8 cellular contexts compared by ENCODE assay signal in genomic region chr5:124655943-124656459, GRCh38.
A peak's percentile ranks its signal among the peaks of the same experiment; 100 is the strongest.
DNase-seq lines count a peak whose midpoint lies in the region; ATAC-seq, FAIRE-seq and TF ChIP-seq lines count a peak whose summit lies in the region.

No MANE protein-coding gene starts in this region.

- no peak overlapping the region for H3K9ac ChIP-seq in MM.1S (ENCODE audit: low read length)

- no peaks in the 10 kb centered on the region for H4K20me1 ChIP-seq in MM.1S (ENCODE audit: insufficient read depth, low read length)

- ATAC-seq in GM18511 (IDR thresholded peaks at IDR 0.05; ENCODE audit: unreplicated experiment) (peak; percentile 41), upper lobe of right lung (peak; percentile 77)
- no peak for ATAC-seq in CD8-positive, alpha-beta T cell

- CTCF ChIA-PET in CD8-positive, alpha-beta T cell (lab: Charles Lee), result no interaction called here

- H3K27ac ChIP-seq in upper lobe of right lung (peak overlapping the region; percentile 45), MM.1S (ENCODE audit: low read length) (no peak overlapping the region)
- no peak overlapping the region for H3K27ac ChIP-seq in CD8-positive, alpha-beta T cell (ENCODE audit: low read depth, low read length)

- H3K4me1 ChIP-seq in upper lobe of right lung (peaks cover 62% of the 10 kb centered on the region), MM.1S (ENCODE audit: low read length) (peaks cover 6% of the 10 kb centered on the region)
- peaks cover 14% of the 10 kb centered on the region for H3K4me1 ChIP-seq in CD8-positive, alpha-beta T cell (ENCODE audit: insufficient read depth, low read length)

- H3K36me3 Mint-ChIP-seq in CD8-positive, alpha-beta T cell, result no peaks in the 10 kb centered on the region

- H3K36me3 ChIP-seq in upper lobe of right lung (no peaks in the 10 kb centered on the region), MM.1S (replicated peaks; ENCODE audit: insufficient read depth, low read length) (no peaks in the 10 kb centered on the region)
- H3K36me3 ChIP-seq in CD8-positive, alpha-beta T cell (ENCODE audit: insufficient read depth, low read length), result no peaks in the 10 kb centered on the region

- no peaks in the 10 kb centered on the region for H3K79me2 ChIP-seq in MM.1S (ENCODE audit: low read length)

- H2AFZ ChIP-seq in MM.1S (ENCODE audit: low read length), result no peak overlapping the region

- POLR2A ChIA-PET in CD8-positive, alpha-beta T cell (lab: Charles Lee), result no interaction called here

- H3K4me3 ChIP-seq in upper lobe of right lung, result peak overlapping the region; percentile 9
- no peak overlapping the region for H3K4me3 ChIP-seq in CD8-positive, alpha-beta T cell (ENCODE audit: low read depth, low read length)
- H3K4me3 ChIP-seq in MM.1S (ENCODE audit: low read length), result no peak overlapping the region

- no peak overlapping the region for H3K27ac Mint-ChIP-seq in CD8-positive, alpha-beta T cell

- peaks cover 3% of the 10 kb centered on the region; the same call in 1 of the 2 replicates for H3F3A ChIP-seq in MM.1S (ENCODE audit: insufficient read depth, low read length)

- H3K4me1 Mint-ChIP-seq in CD8-positive, alpha-beta T cell (ENCODE audit: low read depth), result peaks cover 11% of the 10 kb centered on the region

- peak; percentile 90 for FAIRE-seq in TTC549 (lab: Jason Lieb, UNC)

- H3K9me3 ChIP-seq in upper lobe of right lung, result no peaks in the 10 kb centered on the region
- H3K9me3 ChIP-seq in CD8-positive, alpha-beta T cell (ENCODE audit: low read length), result no peaks in the 10 kb centered on the region
- H3K9me3 ChIP-seq in MM.1S (replicated peaks; ENCODE audit: insufficient read depth, low read length), result no peaks in the 10 kb centered on the region

- DNase-seq in NCI-H1417 treated with DMSO at 0.1 percent for 48 hours (lab: John Stamatoyannopoulos, UW), result peak; percentile 85
- DNase-seq in hepatic stellate cell (ENCODE audit: low spot score), result peak; percentile 64
- DNase-seq in upper lobe of right lung, result no peak
- no peak for DNase-seq in CD8-positive, alpha-beta T cell
- no peak for DNase-seq in effector CD4-positive, alpha-beta T cell
- no peak for DNase-seq in MM.1S

- no peaks in the 10 kb centered on the region for H3K27me3 ChIP-seq in upper lobe of right lung
- peaks cover 9% of the 10 kb centered on the region for H3K27me3 ChIP-seq in CD8-positive, alpha-beta T cell (ENCODE audit: insufficient read depth, low read length)
- no peaks in the 10 kb centered on the region for H3K27me3 ChIP-seq in MM.1S (replicated peaks; ENCODE audit: insufficient read depth, low read length)

- H3K4me3 Mint-ChIP-seq in CD8-positive, alpha-beta T cell, result no peak overlapping the region

- H3K4me2 ChIP-seq in MM.1S (ENCODE audit: low read depth, low read length), result no peak overlapping the region

- peaks cover 19% of the 10 kb centered on the region for H3K27me3 Mint-ChIP-seq in CD8-positive, alpha-beta T cell (ENCODE audit: low read depth)

- no peak for TF ChIP-seq CTCF in upper lobe of right lung (IDR thresholded peaks at IDR 0.05)
- TF ChIP-seq CTCF in CD8-positive, alpha-beta T cell (IDR thresholded peaks at IDR 0.05), result no peak
- no peak for TF ChIP-seq CTCF in MM.1S (IDR thresholded peaks at IDR 0.05; ENCODE audit: low read length)

- intact Hi-C loops in upper lobe of right lung (cut with DNase I), result no loop called here
- intact Hi-C loops in CD8-positive, alpha-beta T cell (cut with DNase I, micrococcal nuclease), result no loop called here

- H3K9me2 ChIP-seq in MM.1S (replicated peaks; ENCODE audit: insufficient read depth, low read length), result no peaks in the 10 kb centered on the region

- H3K9me3 Mint-ChIP-seq in CD8-positive, alpha-beta T cell, result no peaks in the 10 kb centered on the region

Comparison
In these comparisons a context has a peak if more than half of its experiments do, and no peak if none do; other contexts are left out.
1. DNase-seq: peak in NCI-H1417 treated with DMSO at 0.1 percent for 48 hours (single experiment) and hepatic stellate cell (single experiment); none in upper lobe of right lung (single experiment), CD8-positive, alpha-beta T cell (0 of 7), effector CD4-positive, alpha-beta T cell (single experiment) and MM.1S (single experiment).